Comparison of ENCODE assay signal across 12 cellular contexts in genomic region chr12:116541547-116542344, GRCh38. TPM values are rescaled to one million over a fixed set of nuclear protein-coding genes. Genes with fewer than 3 reads are reported as not detected.
DNase-seq lines count a peak whose midpoint lies in the region; ATAC-seq, FAIRE-seq and TF ChIP-seq lines count a peak whose summit lies in the region.
"Had no signal": no experiment of that assay in that cellular context is flagged by ENCODE, and none has a peak within 500 bp of the region (broad histone marks: within the 10 kb centered on the region; RNA-seq: fewer than 3 reads in every experiment).

No MANE protein-coding gene starts in this region.

- no peaks in the 10 kb centered on the region for H3K9me2 ChIP-seq in PC-3 (replicated peaks; ENCODE audit: low read length)

- H3F3A ChIP-seq in PC-3 (ENCODE audit: low read length, unreplicated experiment): peaks cover 4% of the 10 kb centered on the region

- H3K4me3 Mint-ChIP-seq in nephron: no peak overlapping the region
- H3K4me3 Mint-ChIP-seq: CD4-positive, alpha-beta T cell had no signal

- H3K4me1 Mint-ChIP-seq in nephron: peaks cover 60% of the 10 kb centered on the region

- DNase-seq in A549 (ENCODE audit: low read depth in 1 of 2, low spot score in 1 of 2) (no peak), PC-3 (no peak), K562 (ENCODE audit: extremely low read depth in 1 of 4, low spot score in 3 of 4) (no peak), NCI-H2029 (lab: John Stamatoyannopoulos, UW) (no peak)
- DNase-seq: 8988T; CD4-positive, alpha-beta T cell; DMS 273 treated with DMSO at 0.1 percent for 48 hours; HCEC 1CT had no signal

- no peaks in the 10 kb centered on the region for H3K9me1 ChIP-seq in K562 (ENCODE audit: control insufficient read depth, insufficient read depth, low read length)

- H3K36me3 Mint-ChIP-seq in nephron (ENCODE audit: low read depth): no peaks in the 10 kb centered on the region

- H3K9me3 Mint-ChIP-seq in nephron: no peaks in the 10 kb centered on the region
- H3K9me3 Mint-ChIP-seq: CD4-positive, alpha-beta T cell had no signal

- no peaks in the 10 kb centered on the region for H4K20me1 ChIP-seq in PC-3 (ENCODE audit: low read length)
- H4K20me1 ChIP-seq in K562 (replicated peaks; ENCODE audit: control insufficient read depth, insufficient read depth, low read length): no peaks in the 10 kb centered on the region

- TF ChIP-seq RAD21 in A549 (conservative IDR thresholded peaks at IDR 0.05 in 1 of 2, IDR thresholded peaks at IDR 0.05 in 1 of 2): no peak
- TF ChIP-seq RAD21 in K562 (CRISPR knock-in tag; conservative IDR thresholded peaks at IDR 0.05 in 1 of 2, IDR thresholded peaks at IDR 0.05 in 1 of 2): no peak

- H3K9me3 ChIP-seq in A549 (no peaks in the 10 kb centered on the region), PC-3 (ENCODE audit: low read length) (no peaks in the 10 kb centered on the region), K562 (replicated peaks; ENCODE audit: control insufficient read depth, insufficient read depth, low read depth, low read length) (no peaks in the 10 kb centered on the region)

- H3K27me3 ChIP-seq in PC-3 (ENCODE audit: low read length) (no peaks in the 10 kb centered on the region), K562 (ENCODE audit: control insufficient read depth in 2 of 2, insufficient read depth in 2 of 2, low read length in 2 of 2) (no peaks in the 10 kb centered on the region)

- peaks cover 32% of the 10 kb centered on the region for H3K4me1 ChIP-seq in A549
- peaks cover 26% of the 10 kb centered on the region for H3K4me1 ChIP-seq in PC-3 (ENCODE audit: insufficient read depth, low read length)
- peaks cover 17 to 34% of the 10 kb centered on the region in 2 experiments for H3K4me1 ChIP-seq in K562 (replicated peaks in 1 of 2; ENCODE audit: control insufficient read depth in 2 of 2, insufficient read depth in 2 of 2, low read length in 2 of 2)

- intact Hi-C loops in PC-3 (cut with micrococcal nuclease): no loop called here
- intact Hi-C loops in K562 (cut with micrococcal nuclease): no loop called here

- H3K79me2 ChIP-seq in PC-3 (ENCODE audit: low read length) (no peaks in the 10 kb centered on the region), K562 (ENCODE audit: control insufficient read depth, insufficient read depth, low read length) (no peaks in the 10 kb centered on the region)

- no peak overlapping the region for H3K9ac ChIP-seq in PC-3 (ENCODE audit: low read length)
- H3K9ac ChIP-seq in K562 (ENCODE audit: insufficient read depth in 1 of 2, low read depth in 2 of 2, low read length in 2 of 2): no peak overlapping the region

- TF ChIP-seq CTCF in A549 (IDR thresholded peaks at IDR 0.05) (no peak), PC-3 (conservative IDR thresholded peaks at IDR 0.05; ENCODE audit: low read depth, low read length) (0 out of 2 replicates have a peak, but pooled peaks have one; percentile 19), K562 (IDR thresholded peaks at IDR 0.05 in 2 of 3, conservative IDR thresholded peaks at IDR 0.05 in 1 of 3; ENCODE audit: insufficient read depth in 2 of 3, low read depth in 1 of 3, low read length in 3 of 3) (no peak), nephron (IDR thresholded peaks at IDR 0.05; ENCODE audit: unreplicated experiment in 3 of 3) (no peak)

- in situ Hi-C loops in K562 (cut with MboI): no loop called here

- ATAC-seq in A549 (no peak), PC-3 (no peak), K562 (no peak), HG03025 (IDR thresholded peaks at IDR 0.05; ENCODE audit: low FRiP score, unreplicated experiment) (no peak), HG03565 (IDR thresholded peaks at IDR 0.05; ENCODE audit: unreplicated experiment) (no peak)

- H2AFZ ChIP-seq in PC-3 (ENCODE audit: low read length) (no peak overlapping the region), K562 (ENCODE audit: low read depth, low read length) (no peak overlapping the region)

- no peaks in the 10 kb centered on the region for H3K36me3 ChIP-seq in PC-3 (ENCODE audit: low read depth, low read length)
- H3K36me3 ChIP-seq in K562 (ENCODE audit: control insufficient read depth, insufficient read depth, low read length): no peaks in the 10 kb centered on the region

- H3K4me3 ChIP-seq in A549 (no peak overlapping the region), PC-3 (ENCODE audit: low read length) (no peak overlapping the region), K562 (no peak overlapping the region)

- H3K27me3 Mint-ChIP-seq in nephron (ENCODE audit: low read depth): peaks cover 3% of the 10 kb centered on the region
- H3K27me3 Mint-ChIP-seq: CD4-positive, alpha-beta T cell had no signal

- 89% methylated on average over 8 of the region's 8 CpGs for WGBS in A549 (ENCODE audit: missing lambda C conversion rate)
- WGBS in K562 (ENCODE audit: insufficient coverage, low coverage, missing lambda C conversion rate): 93% methylated on average over 8 of the region's 8 CpGs

- H3K27ac Mint-ChIP-seq in nephron: peak overlapping the region in 2 of 3 experiments; percentile 26 to 69
- H3K27ac Mint-ChIP-seq: CD4-positive, alpha-beta T cell had no signal

- CTCF ChIA-PET in A549 (lab: Yijun Ruan, JAX): no interaction called here
- CTCF ChIA-PET in PC-3 (lab: Charles Lee): no interaction called here
- CTCF ChIA-PET in K562 (lab: Yijun Ruan, JAX; ENCODE audit: low intra/inter-chr PET ratio): no interaction called here

- no TSS peak for BruUV-seq in PC-3 (replicated peaks; lab: Mats Ljungman, UMichigan)
- no TSS peak for BruUV-seq in K562 (replicated peaks; lab: Mats Ljungman, UMichigan)

- no peak for TF ChIP-seq EP300 in A549 (IDR thresholded peaks at IDR 0.05)
- no peak for TF ChIP-seq EP300 in K562 (IDR thresholded peaks at IDR 0.05; ENCODE audit: low read length)

- POLR2A ChIA-PET in A549 (lab: Yijun Ruan, JAX): no interaction called here
- POLR2A ChIA-PET in PC-3 (lab: Charles Lee; ENCODE audit: unreplicated experiment): no interaction called here
- POLR2A ChIA-PET in K562 (lab: Yijun Ruan, JAX): interaction anchor here (0.7 to 5.8 kb wide), 2 partner anchors 10 to 17 kb away, joined by 3 to 40 read pairs; partner anchors contain the start of gene MAP1LC3B2

- H3K27ac ChIP-seq in A549 (peak overlapping the region in 1 of 2 experiments; percentile 43; a peak in 3 of 6 replicates), PC-3 (ENCODE audit: low read length) (no peak overlapping the region), K562 (ENCODE audit: extremely low read depth, low read depth, low read length) (no peak overlapping the region)

- TF ChIP-seq POLR2A in A549 (IDR thresholded peaks at IDR 0.05; ENCODE audit: low read length) (no peak), K562 (conservative IDR thresholded peaks at IDR 0.05) (no peak)

- FAIRE-seq in A549 (lab: Jason Lieb, UNC) (no peak), K562 (lab: Jason Lieb, UNC) (no peak)
- FAIRE-seq: GM18507 had no signal

- H3K4me2 ChIP-seq in A549: peak overlapping the region; percentile 24; the same call in 1 of the 3 replicates
- no peak overlapping the region for H3K4me2 ChIP-seq in PC-3 (ENCODE audit: low read length)
- no peak overlapping the region for H3K4me2 ChIP-seq in K562 (ENCODE audit: insufficient read depth, low read length)

TF ChIP-seq in A549, 52 proteins besides CTCF, POLR2A, EP300 and RAD21 (continues in another document):
- TF ChIP-seq EHF (CRISPR knock-in tag; IDR thresholded peaks at IDR 0.05) (no peak), BCL3 (IDR thresholded peaks at IDR 0.05) (no peak)

TF ChIP-seq in K562, 482 proteins besides CTCF, POLR2A, EP300 and RAD21 (continues in another document):
- peak; percentile 64; the same call in 1 of the 2 replicates for TF ChIP-seq ADNP (tag; IDR thresholded peaks at IDR 0.05)
- TF ChIP-seq ZBTB2 (IDR thresholded peaks at IDR 0.05): no peak
- peak; percentile 87 for TF ChIP-seq BCOR (IDR thresholded peaks at IDR 0.05)
- TF ChIP-seq KDM1A (IDR thresholded peaks at IDR 0.05): 0 out of 4 replicates have a peak, but pooled peaks of 1 of the 2 experiments have one; percentile 7
- TF ChIP-seq BHLHE40 (IDR thresholded peaks at IDR 0.05; ENCODE audit: low read length): no peak
- TF ChIP-seq ZNF212 (CRISPR knock-in tag; IDR thresholded peaks at IDR 0.05): no peak

RNA-seq across cellular contexts. Expression of gene MAP1LC3B2, which starts 17.4 kb away (rescaled TPM):
- polyA plus RNA-seq in A549 (2011; rRNA removed): 2.8 and 6.7 TPM in 2 replicates
- polyA plus RNA-seq in A549 (2012; cell fraction: cytosol; rRNA removed): 0.50 and 0.57 TPM in 2 replicates
- 0.56 and 0.61 TPM in 2 replicates for polyA plus RNA-seq in A549 (2012; cell fraction: nucleus; rRNA removed)
- 1.4 to 2.9 TPM (median 2.1 TPM) in 3 replicates for polyA plus RNA-seq in A549 (2017; fragmentation: RNase III; extraction: RNeasy Plus Mini Kit Qiagen cat#74134 plus additional on column Dnase treatment)
- polyA minus RNA-seq in A549 (2011; rRNA and poly(A)+ RNA removed): 2.8 TPM in 2 replicates
- not detected in 2 replicates for total RNA-seq in PC-3 (2014; rRNA removed)
- total RNA-seq in K562 (2011; cell fraction: chromatin; rRNA removed; ENCODE audit: low replicate concordance): 2.1 and 3.8 TPM in 2 replicates
- 1.3 and 1.7 TPM in 2 replicates for total RNA-seq in K562 (2011; cell fraction: nucleolus; rRNA removed)
- total RNA-seq in K562 (2011; cell fraction: nucleoplasm; rRNA removed): 2.2 and 4.4 TPM in 2 replicates
- total RNA-seq in K562 (2014; rRNA removed): not detected in 2 replicates
- total RNA-seq in K562 (2014; rRNA removed; fragmentation: Illumina TruSeq; extraction: Trizol): 0.76 and 0.96 TPM in 2 replicates
- 0.53 TPM in 1 of 2 replicates, not detected in the other for total RNA-seq in K562 (2015; rRNA removed; fragmentation: Illumina TruSeq; extraction: Trizol)
- 1.7 and 2.0 TPM in 2 replicates for total RNA-seq in K562 (2021)
- polyA plus RNA-seq in K562 (2011; rRNA removed): 2.8 and 4.0 TPM in 2 replicates
- polyA plus RNA-seq in K562 (2011; cell fraction: cytosol; rRNA removed): 0.18 and 0.71 TPM in 2 replicates
- polyA plus RNA-seq in K562 (2011; cell fraction: nucleus; rRNA removed): 2.7 and 4.3 TPM in 2 replicates
- polyA plus RNA-seq in K562 (2012): 2.8 and 6.9 TPM in 2 replicates
- 0.80 and 1.5 TPM in 2 replicates for polyA plus RNA-seq in K562 (2014; fragmentation: Illumina TruSeq; extraction: Trizol)
- polyA plus RNA-seq in K562 (2014; fragmentation: Nextera tagmentation; extraction: Ambion mirVana): under 1 TPM; 0.55 to 0.63 TPM
- polyA plus RNA-seq in K562 (2014; rRNA removed): 0.53 and 1.4 TPM in 2 replicates
- 1.8 and 2.2 TPM in 2 replicates for polyA minus RNA-seq in K562 (2011; rRNA and poly(A)+ RNA removed)
- polyA minus RNA-seq in K562 (2011; cell fraction: cytosol; rRNA and poly(A)+ RNA removed): not detected in 2 replicates
- not detected in 2 replicates for polyA minus RNA-seq in K562 (2011; cell fraction: nucleus; rRNA and poly(A)+ RNA removed)

Comparison
In these comparisons a context has a peak if more than half of its experiments do, and no peak if none do; other contexts are left out.
1. Of the 35 proteins assayed by ChIP-seq in both K562 and A549: peak only in K562: CHD4; only in A549: none; in both: none; in neither: 33; mixed calls (peak in some experiments, not most) for 1.